9 cellular contexts compared by ENCODE assay signal in the genomic region with DNA sequence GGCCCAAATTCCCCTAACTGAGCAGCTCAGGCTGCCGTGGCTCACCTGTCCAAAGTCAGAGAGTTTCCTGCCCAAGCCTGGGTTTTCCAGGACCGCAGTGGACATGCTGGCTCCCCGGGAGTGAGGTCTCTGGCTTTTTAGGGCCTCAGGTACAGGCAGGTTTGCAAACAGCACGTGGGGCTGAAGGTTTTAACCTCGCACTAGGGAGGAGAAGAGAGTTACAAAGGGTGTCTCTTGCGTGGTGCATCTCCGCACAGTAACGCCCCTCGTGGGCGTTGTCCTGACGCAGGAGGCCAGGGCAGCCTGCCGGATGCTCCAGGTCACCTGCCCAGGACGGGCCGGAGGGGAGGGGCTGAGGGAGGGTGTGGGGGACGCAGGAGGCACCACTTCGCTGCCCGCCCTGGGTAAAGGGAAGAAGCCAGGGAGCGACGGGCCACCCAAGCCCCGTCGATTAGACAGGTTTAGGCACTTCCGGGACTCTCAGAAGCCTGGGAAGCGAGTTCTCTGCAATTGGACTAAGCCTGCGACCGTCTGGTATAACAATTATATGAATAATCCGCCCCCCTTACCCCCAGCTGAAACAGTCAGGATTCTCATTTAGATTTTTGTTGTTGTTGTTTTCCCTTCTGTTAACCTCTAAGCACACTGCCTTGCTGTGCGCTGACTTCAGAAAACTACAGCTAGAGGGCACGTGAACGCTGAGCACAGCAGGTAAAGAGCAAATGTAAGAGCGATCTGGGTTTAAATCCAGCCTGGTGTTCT. TPM values are rescaled to one million over a fixed set of nuclear protein-coding genes. Genes with fewer than 3 reads are reported as not detected.
A peak's percentile ranks its signal among the peaks of the same experiment; 100 is the strongest.
DNase-seq lines count a peak whose midpoint lies in the region; ATAC-seq and TF ChIP-seq lines count a peak whose summit lies in the region.
"Had no signal": no experiment of that assay in that cellular context is flagged by ENCODE, and none has a peak within 500 bp of the region (broad histone marks: within the 10 kb centered on the region; RNA-seq: fewer than 3 reads in every experiment).

Gene PAH (minus strand): TSS at position 219 of the 762 bp plus-strand sequence. CDS start 114 bp downstream, at position 105.

- POLR2A ChIA-PET in HEK293 (lab: Yijun Ruan, JAX), result no interaction called here

- ATAC-seq in foreskin keratinocyte, result peak; percentile 67

- no peaks in the 10 kb centered on the region for H3K27me3 ChIP-seq in foreskin keratinocyte

- H3K4me3 ChIP-seq in GM12865 (ENCODE audit: low read depth, low read length) (peak within 1 kb of the TSS; percentile 51), HEK293 (ENCODE audit: low read depth, low read length) (peak within 1 kb of the TSS; percentile 8; the same call in 1 of the 2 replicates), SK-N-MC (peak within 1 kb of the TSS; percentile 68)

- H3K9me3 ChIP-seq in HEK293 (ENCODE audit: control insufficient read depth, insufficient read depth, low read depth, low read length), result no peaks in the 10 kb centered on the region
- no peaks in the 10 kb centered on the region for H3K9me3 ChIP-seq in SK-N-MC (ENCODE audit: low read depth, low read length)

- no peak within 1 kb of the TSS for H3K27ac ChIP-seq in HEK293 (ENCODE audit: extremely low read depth, low read depth, low read length)
- no peak within 1 kb of the TSS for H3K27ac ChIP-seq in SK-N-MC
- no peak within 1 kb of the TSS for H3K27ac ChIP-seq in foreskin keratinocyte

- no peak within 1 kb of the TSS for H3K9ac ChIP-seq in SK-N-MC (ENCODE audit: insufficient read length)

- H3K4me1 ChIP-seq in HEK293 (ENCODE audit: control insufficient read depth, insufficient read depth, low read length) (no peaks in the 10 kb centered on the region), foreskin keratinocyte (no peaks in the 10 kb centered on the region)

- no peaks in the 10 kb centered on the region for H3K36me3 ChIP-seq in HEK293 (ENCODE audit: control insufficient read depth in 2 of 2, insufficient read depth in 1 of 2, low read length in 2 of 2)
- no peaks in the 10 kb centered on the region for H3K36me3 ChIP-seq in SK-N-MC (ENCODE audit: insufficient read depth, low read length)

- CTCF ChIA-PET in HEK293 (lab: Yijun Ruan, JAX), result no interaction called here

- DNase-seq in GM12865 (ENCODE audit: low read depth) (peak; percentile 47), SK-N-MC (ENCODE audit: low read depth, low spot score) (no peak), foreskin keratinocyte (peak in 1 of 2 donors; percentile 4), AG08395 (ENCODE audit: low spot score) (no peak), NCI-H1105 (lab: John Stamatoyannopoulos, UW) (no peak), amygdala (lab: John Stamatoyannopoulos, UW) (no peak)
- peak; percentile 6 for DNase-seq in stimulated activated CD4-positive, alpha-beta T cell treated with anti-CD3 and anti-CD28 coated beads, Interleukin-4, amount 100 ng/mL, for 1 hour
- DNase-seq: IMR-90 had no signal

- TF ChIP-seq CTCF in GM12865 (IDR thresholded peaks at IDR 0.05; ENCODE audit: insufficient read depth, low read depth, low read length, missing control alignments), result peak; percentile 17
- no peak for TF ChIP-seq CTCF in HEK293 (tag by site-specific recombination; IDR thresholded peaks at IDR 0.05)
- TF ChIP-seq CTCF in foreskin keratinocyte (conservative IDR thresholded peaks at IDR 0.05), result no peak

TF ChIP-seq in HEK293, 187 proteins besides CTCF, POLR2A, EP300 and RAD21:
- TF ChIP-seq ZBTB20 (tag by site-specific recombination; IDR thresholded peaks at IDR 0.05), result no peak
- no peak for TF ChIP-seq ZNF174 (tag by site-specific recombination; IDR thresholded peaks at IDR 0.05)
- TF ChIP-seq ZBTB26 (tag by site-specific recombination; optimal IDR thresholded peaks at IDR 0.05), result no peak
- no peak for TF ChIP-seq ZNF223 (tag by site-specific recombination; IDR thresholded peaks at IDR 0.05)
- TF ChIP-seq ZNF791 (tag by site-specific recombination; IDR thresholded peaks at IDR 0.05), result no peak
- no peak for TF ChIP-seq ZNF558 (tag by site-specific recombination; IDR thresholded peaks at IDR 0.05)
- no peak for TF ChIP-seq HOXD13 (CRISPR knock-in tag; IDR thresholded peaks at IDR 0.05; ENCODE audit: borderline replicate concordance)
- TF ChIP-seq ZNF423 (tag by site-specific recombination; IDR thresholded peaks at IDR 0.05), result no peak
- no peak for TF ChIP-seq ZNF596 (tag by site-specific recombination; IDR thresholded peaks at IDR 0.05)
- no peak for TF ChIP-seq HIC1 (tag by site-specific recombination; IDR thresholded peaks at IDR 0.05)
- no peak for TF ChIP-seq ZNF626 (tag by site-specific recombination; IDR thresholded peaks at IDR 0.05)
- TF ChIP-seq ZBTB21 (tag by site-specific recombination; IDR thresholded peaks at IDR 0.05), result no peak
- TF ChIP-seq MZF1 (tag by site-specific recombination; IDR thresholded peaks at IDR 0.05; ENCODE audit: borderline replicate concordance), result no peak

RNA-seq across cellular contexts. Expression of gene PAH, which starts in this region (rescaled TPM):
- not detected in 2 replicates for total RNA-seq in foreskin keratinocyte
- polyA plus RNA-seq in foreskin keratinocyte, result not detected in 2 replicates
- total RNA-seq: IMR-90 had no signal
- polyA plus RNA-seq: IMR-90 had no signal

Comparison
In these comparisons a context has a peak if more than half of its experiments do, and no peak if none do; other contexts are left out.
1. Peak in ATAC-seq in foreskin keratinocyte; RNA of the gene not detected or under 1 TPM.
2. DNase-seq: peak in GM12865 (single experiment) and stimulated activated CD4-positive, alpha-beta T cell treated with anti-CD3 and anti-CD28 coated beads, Interleukin-4, amount 100 ng/mL, for 1 hour (single experiment); none in SK-N-MC (single experiment), AG08395 (single experiment), NCI-H1105 (single experiment) and amygdala (0 of 56).
3. H3K4me3 ChIP-seq: peak in every context shown above with its lines; median percentile 68 in SK-N-MC; 51 in GM12865; 8 in HEK293.